ENCODE assay signal across 1 cellular context in the genomic region with DNA sequence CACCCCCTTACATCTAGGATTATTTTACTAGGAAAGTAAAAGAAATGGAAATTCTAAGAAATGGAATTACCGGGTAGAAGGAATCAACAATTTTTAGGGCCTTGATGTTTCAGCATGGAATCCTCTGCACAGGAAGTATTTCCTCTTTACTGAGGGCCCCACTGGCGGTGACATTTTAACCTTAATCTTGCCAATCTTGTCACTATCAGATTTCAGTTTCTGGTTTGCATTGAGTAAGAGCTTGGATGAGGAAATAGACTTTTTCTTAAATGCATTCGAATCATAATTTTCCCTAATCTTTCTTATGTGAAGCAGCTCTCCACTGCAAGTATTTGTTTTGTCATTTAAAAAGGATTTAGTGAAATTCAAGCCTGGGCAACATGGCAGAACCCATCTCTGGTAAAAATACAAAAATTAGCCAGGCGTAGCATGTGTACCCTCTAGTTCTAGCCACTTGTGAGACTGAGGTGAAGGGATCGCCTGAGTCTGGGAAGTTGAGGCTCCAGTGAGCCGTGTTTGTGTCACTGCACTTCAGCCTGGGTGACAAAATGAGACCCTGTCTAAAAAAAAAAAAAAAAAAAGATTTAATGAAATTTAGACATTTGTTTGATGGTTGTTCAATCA.
A peak's percentile ranks its signal among the peaks of the same experiment; 100 is the strongest.
TF ChIP-seq lines count a peak whose summit lies in the region.

No MANE protein-coding gene starts in this region.

TF ChIP-seq in K562, 482 proteins besides CTCF, POLR2A, EP300 and RAD21 (continued from another document and continues in another):
- TF ChIP-seq, protein P1, sequence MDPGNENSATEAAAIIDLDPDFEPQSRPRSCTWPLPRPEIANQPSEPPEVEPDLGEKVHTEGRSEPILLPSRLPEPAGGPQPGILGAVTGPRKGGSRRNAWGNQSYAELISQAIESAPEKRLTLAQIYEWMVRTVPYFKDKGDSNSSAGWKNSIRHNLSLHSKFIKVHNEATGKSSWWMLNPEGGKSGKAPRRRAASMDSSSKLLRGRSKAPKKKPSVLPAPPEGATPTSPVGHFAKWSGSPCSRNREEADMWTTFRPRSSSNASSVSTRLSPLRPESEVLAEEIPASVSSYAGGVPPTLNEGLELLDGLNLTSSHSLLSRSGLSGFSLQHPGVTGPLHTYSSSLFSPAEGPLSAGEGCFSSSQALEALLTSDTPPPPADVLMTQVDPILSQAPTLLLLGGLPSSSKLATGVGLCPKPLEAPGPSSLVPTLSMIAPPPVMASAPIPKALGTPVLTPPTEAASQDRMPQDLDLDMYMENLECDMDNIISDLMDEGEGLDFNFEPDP (CRISPR knock-in tag; IDR thresholded peaks at IDR 0.05) = no peak
- TF ChIP-seq ZNF174 (CRISPR knock-in tag; IDR thresholded peaks at IDR 0.05) (no peak), MLX (CRISPR knock-in tag; conservative IDR thresholded peaks at IDR 0.05) (no peak), FOS (IDR thresholded peaks at IDR 0.05; ENCODE audit: extremely low read depth, insufficient read length) (no peak), ZNF398 (CRISPR knock-in tag; IDR thresholded peaks at IDR 0.05) (no peak), SNRNP70 (optimal IDR thresholded peaks at IDR 0.05; ENCODE audit: low read depth, low read length) (no peak), ZNF444 (CRISPR knock-in tag; IDR thresholded peaks at IDR 0.05) (no peak), ZNF282 (CRISPR knock-in tag; IDR thresholded peaks at IDR 0.05) (no peak), ARNT (IDR thresholded peaks at IDR 0.05) (no peak), NR1H2 (CRISPR knock-in tag; IDR thresholded peaks at IDR 0.05) (no peak), GABPB1 (CRISPR knock-in tag; IDR thresholded peaks at IDR 0.05) (no peak), MBD2 (IDR thresholded peaks at IDR 0.05; ENCODE audit: borderline replicate concordance, low read depth) (no peak), TAL1 (IDR thresholded peaks at IDR 0.05) (no peak), ZNF408 (CRISPR knock-in tag; IDR thresholded peaks at IDR 0.05; ENCODE audit: low read depth) (no peak), ETV6 (IDR thresholded peaks at IDR 0.05; ENCODE audit: borderline replicate concordance in 1 of 2, low read depth in 2 of 2, low read length in 1 of 2) (peak in 1 of 2 experiments; percentile 44; a peak in 1 of 4 replicates), ETV6 (CRISPR knock-in tag; IDR thresholded peaks at IDR 0.05; ENCODE audit: borderline replicate concordance) (no peak), ZNF197 (CRISPR knock-in tag; IDR thresholded peaks at IDR 0.05; ENCODE audit: low read depth) (peak; percentile 65; the same call in 1 of the 2 replicates), OTX1 (CRISPR knock-in tag; IDR thresholded peaks at IDR 0.05) (no peak), SOX6 (IDR thresholded peaks at IDR 0.05) (peak; percentile 24; the same call in 1 of the 2 replicates)
- TF ChIP-seq, protein P2, sequence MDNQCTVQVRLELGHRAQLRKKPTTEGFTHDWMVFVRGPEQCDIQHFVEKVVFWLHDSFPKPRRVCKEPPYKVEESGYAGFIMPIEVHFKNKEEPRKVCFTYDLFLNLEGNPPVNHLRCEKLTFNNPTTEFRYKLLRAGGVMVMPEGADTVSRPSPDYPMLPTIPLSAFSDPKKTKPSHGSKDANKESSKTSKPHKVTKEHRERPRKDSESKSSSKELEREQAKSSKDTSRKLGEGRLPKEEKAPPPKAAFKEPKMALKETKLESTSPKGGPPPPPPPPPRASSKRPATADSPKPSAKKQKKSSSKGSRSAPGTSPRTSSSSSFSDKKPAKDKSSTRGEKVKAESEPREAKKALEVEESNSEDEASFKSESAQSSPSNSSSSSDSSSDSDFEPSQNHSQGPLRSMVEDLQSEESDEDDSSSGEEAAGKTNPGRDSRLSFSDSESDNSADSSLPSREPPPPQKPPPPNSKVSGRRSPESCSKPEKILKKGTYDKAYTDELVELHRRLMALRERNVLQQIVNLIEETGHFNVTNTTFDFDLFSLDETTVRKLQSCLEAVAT (IDR thresholded peaks at IDR 0.05) = no peak
- TF ChIP-seq, protein P3, sequence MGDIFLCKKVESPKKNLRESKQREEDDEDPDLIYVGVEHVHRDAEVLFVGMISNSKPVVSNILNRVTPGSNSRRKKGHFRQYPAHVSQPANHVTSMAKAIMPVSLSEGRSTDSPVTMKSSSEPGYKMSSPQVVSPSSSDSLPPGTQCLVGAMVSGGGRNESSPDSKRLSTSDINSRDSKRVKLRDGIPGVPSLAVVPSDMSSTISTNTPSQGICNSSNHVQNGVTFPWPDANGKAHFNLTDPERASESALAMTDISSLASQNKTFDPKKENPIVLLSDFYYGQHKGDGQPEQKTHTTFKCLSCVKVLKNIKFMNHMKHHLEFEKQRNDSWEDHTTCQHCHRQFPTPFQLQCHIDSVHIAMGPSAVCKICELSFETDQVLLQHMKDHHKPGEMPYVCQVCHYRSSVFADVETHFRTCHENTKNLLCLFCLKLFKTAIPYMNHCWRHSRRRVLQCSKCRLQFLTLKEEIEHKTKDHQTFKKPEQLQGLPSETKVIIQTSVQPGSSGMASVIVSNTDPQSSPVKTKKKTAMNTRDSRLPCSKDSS (IDR thresholded peaks at IDR 0.05; ENCODE audit: low read depth, partially characterized antibody) = no peak
- TF ChIP-seq, protein P4, sequence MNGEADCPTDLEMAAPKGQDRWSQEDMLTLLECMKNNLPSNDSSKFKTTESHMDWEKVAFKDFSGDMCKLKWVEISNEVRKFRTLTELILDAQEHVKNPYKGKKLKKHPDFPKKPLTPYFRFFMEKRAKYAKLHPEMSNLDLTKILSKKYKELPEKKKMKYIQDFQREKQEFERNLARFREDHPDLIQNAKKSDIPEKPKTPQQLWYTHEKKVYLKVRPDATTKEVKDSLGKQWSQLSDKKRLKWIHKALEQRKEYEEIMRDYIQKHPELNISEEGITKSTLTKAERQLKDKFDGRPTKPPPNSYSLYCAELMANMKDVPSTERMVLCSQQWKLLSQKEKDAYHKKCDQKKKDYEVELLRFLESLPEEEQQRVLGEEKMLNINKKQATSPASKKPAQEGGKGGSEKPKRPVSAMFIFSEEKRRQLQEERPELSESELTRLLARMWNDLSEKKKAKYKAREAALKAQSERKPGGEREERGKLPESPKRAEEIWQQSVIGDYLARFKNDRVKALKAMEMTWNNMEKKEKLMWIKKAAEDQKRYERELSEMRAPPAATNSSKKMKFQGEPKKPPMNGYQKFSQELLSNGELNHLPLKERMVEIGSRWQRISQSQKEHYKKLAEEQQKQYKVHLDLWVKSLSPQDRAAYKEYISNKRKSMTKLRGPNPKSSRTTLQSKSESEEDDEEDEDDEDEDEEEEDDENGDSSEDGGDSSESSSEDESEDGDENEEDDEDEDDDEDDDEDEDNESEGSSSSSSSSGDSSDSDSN (IDR thresholded peaks at IDR 0.05; ENCODE audit: borderline replicate concordance in 1 of 2, low read depth in 2 of 2, low read length in 2 of 2) = no peak
- TF ChIP-seq, protein P5, sequence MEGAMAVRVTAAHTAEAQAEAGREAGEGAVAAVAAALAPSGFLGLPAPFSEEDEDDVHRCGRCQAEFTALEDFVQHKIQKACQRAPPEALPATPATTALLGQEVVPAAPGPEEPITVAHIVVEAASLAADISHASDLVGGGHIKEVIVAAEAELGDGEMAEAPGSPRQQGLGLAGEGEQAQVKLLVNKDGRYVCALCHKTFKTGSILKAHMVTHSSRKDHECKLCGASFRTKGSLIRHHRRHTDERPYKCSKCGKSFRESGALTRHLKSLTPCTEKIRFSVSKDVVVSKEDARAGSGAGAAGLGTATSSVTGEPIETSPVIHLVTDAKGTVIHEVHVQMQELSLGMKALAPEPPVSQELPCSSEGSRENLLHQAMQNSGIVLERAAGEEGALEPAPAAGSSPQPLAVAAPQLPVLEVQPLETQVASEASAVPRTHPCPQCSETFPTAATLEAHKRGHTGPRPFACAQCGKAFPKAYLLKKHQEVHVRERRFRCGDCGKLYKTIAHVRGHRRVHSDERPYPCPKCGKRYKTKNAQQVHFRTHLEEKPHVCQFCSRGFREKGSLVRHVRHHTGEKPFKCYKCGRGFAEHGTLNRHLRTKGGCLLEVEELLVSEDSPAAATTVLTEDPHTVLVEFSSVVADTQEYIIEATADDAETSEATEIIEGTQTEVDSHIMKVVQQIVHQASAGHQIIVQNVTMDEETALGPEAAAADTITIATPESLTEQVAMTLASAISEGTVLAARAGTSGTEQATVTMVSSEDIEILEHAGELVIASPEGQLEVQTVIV (CRISPR knock-in tag; IDR thresholded peaks at IDR 0.05; ENCODE audit: borderline replicate concordance) = no peak
- TF ChIP-seq, protein P6, sequence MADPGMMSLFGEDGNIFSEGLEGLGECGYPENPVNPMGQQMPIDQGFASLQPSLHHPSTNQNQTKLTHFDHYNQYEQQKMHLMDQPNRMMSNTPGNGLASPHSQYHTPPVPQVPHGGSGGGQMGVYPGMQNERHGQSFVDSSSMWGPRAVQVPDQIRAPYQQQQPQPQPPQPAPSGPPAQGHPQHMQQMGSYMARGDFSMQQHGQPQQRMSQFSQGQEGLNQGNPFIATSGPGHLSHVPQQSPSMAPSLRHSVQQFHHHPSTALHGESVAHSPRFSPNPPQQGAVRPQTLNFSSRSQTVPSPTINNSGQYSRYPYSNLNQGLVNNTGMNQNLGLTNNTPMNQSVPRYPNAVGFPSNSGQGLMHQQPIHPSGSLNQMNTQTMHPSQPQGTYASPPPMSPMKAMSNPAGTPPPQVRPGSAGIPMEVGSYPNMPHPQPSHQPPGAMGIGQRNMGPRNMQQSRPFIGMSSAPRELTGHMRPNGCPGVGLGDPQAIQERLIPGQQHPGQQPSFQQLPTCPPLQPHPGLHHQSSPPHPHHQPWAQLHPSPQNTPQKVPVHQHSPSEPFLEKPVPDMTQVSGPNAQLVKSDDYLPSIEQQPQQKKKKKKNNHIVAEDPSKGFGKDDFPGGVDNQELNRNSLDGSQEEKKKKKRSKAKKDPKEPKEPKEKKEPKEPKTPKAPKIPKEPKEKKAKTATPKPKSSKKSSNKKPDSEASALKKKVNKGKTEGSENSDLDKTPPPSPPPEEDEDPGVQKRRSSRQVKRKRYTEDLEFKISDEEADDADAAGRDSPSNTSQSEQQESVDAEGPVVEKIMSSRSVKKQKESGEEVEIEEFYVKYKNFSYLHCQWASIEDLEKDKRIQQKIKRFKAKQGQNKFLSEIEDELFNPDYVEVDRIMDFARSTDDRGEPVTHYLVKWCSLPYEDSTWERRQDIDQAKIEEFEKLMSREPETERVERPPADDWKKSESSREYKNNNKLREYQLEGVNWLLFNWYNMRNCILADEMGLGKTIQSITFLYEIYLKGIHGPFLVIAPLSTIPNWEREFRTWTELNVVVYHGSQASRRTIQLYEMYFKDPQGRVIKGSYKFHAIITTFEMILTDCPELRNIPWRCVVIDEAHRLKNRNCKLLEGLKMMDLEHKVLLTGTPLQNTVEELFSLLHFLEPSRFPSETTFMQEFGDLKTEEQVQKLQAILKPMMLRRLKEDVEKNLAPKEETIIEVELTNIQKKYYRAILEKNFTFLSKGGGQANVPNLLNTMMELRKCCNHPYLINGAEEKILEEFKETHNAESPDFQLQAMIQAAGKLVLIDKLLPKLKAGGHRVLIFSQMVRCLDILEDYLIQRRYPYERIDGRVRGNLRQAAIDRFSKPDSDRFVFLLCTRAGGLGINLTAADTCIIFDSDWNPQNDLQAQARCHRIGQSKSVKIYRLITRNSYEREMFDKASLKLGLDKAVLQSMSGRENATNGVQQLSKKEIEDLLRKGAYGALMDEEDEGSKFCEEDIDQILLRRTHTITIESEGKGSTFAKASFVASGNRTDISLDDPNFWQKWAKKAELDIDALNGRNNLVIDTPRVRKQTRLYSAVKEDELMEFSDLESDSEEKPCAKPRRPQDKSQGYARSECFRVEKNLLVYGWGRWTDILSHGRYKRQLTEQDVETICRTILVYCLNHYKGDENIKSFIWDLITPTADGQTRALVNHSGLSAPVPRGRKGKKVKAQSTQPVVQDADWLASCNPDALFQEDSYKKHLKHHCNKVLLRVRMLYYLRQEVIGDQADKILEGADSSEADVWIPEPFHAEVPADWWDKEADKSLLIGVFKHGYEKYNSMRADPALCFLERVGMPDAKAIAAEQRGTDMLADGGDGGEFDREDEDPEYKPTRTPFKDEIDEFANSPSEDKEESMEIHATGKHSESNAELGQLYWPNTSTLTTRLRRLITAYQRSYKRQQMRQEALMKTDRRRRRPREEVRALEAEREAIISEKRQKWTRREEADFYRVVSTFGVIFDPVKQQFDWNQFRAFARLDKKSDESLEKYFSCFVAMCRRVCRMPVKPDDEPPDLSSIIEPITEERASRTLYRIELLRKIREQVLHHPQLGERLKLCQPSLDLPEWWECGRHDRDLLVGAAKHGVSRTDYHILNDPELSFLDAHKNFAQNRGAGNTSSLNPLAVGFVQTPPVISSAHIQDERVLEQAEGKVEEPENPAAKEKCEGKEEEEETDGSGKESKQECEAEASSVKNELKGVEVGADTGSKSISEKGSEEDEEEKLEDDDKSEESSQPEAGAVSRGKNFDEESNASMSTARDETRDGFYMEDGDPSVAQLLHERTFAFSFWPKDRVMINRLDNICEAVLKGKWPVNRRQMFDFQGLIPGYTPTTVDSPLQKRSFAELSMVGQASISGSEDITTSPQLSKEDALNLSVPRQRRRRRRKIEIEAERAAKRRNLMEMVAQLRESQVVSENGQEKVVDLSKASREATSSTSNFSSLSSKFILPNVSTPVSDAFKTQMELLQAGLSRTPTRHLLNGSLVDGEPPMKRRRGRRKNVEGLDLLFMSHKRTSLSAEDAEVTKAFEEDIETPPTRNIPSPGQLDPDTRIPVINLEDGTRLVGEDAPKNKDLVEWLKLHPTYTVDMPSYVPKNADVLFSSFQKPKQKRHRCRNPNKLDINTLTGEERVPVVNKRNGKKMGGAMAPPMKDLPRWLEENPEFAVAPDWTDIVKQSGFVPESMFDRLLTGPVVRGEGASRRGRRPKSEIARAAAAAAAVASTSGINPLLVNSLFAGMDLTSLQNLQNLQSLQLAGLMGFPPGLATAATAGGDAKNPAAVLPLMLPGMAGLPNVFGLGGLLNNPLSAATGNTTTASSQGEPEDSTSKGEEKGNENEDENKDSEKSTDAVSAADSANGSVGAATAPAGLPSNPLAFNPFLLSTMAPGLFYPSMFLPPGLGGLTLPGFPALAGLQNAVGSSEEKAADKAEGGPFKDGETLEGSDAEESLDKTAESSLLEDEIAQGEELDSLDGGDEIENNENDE (IDR thresholded peaks at IDR 0.05; ENCODE audit: low read depth, low read length) = no peak
